21 cellular contexts compared by ENCODE assay signal in genomic region chr1:4411862-4412261, GRCh38.
"Had no signal": no experiment of that assay in that cellular context is flagged by ENCODE, and none has a peak within 500 bp of the region (broad histone marks: within the 10 kb centered on the region; RNA-seq: fewer than 3 reads in every experiment).

No MANE protein-coding gene starts in this region.

- ATAC-seq: left colon; left ventricle myocardium superior; psoas muscle; right lobe of liver; stimulated activated naive B cell treated with anti-CD40 and anti-IgM and Interleukin-4, amounts not matched to agents 10 μg/mL and 1 μg/mL and 100 μg/mL, for 72 hours; stimulated activated naive CD8-positive, alpha-beta T cell treated with anti-CD3 and anti-CD28 coated beads, Interleukin-15, amount 100 ng/mL, for 72 hours had no signal

- H3K4me3 ChIP-seq: coronary artery, dorsolateral prefrontal cortex, lung, psoas muscle, right lobe of liver, spleen, thoracic aorta had no signal

- H3K9me3 ChIP-seq: psoas muscle, right lobe of liver, thoracic aorta had no signal

- DNase-seq: dorsolateral prefrontal cortex; effector CD8-positive, alpha-beta T cell; foreskin melanocyte; head of caudate nucleus; hippocampal formation; left colon; left ventricle myocardium superior; mesendoderm; naive B cell; psoas muscle; retina; right lobe of liver; spleen; stimulated activated CD4-positive, alpha-beta T cell treated with anti-CD3 and anti-CD28 coated beads, Interleukin-15, amount 100 ng/mL, for 24 hours; stimulated activated CD4-positive, alpha-beta T cell treated with anti-CD3 and anti-CD28 coated beads, Interleukin-1b, Interleukin-23, amount 100 ng/mL, for 48 hours; stimulated activated CD4-positive, alpha-beta T cell treated with anti-CD3 and anti-CD28 coated beads, Interleukin-4, amount 100 ng/mL, for 24 hours; stimulated activated naive B cell treated with anti-CD40 and anti-IgM and Interleukin-4, amounts not matched to agents 10 μg/mL and 1 μg/mL and 100 μg/mL, for 72 hours; stimulated activated naive CD8-positive, alpha-beta T cell treated with anti-CD3 and anti-CD28 coated beads, Interleukin-15, amount 100 ng/mL, for 72 hours had no signal

- H3K4me1 ChIP-seq: psoas muscle, right lobe of liver, spleen had no signal

- H3K36me3 ChIP-seq: right lobe of liver, spleen, thoracic aorta had no signal

- H3K27me3 ChIP-seq: dorsolateral prefrontal cortex, right lobe of liver had no signal

- H3K27ac ChIP-seq: coronary artery, dorsolateral prefrontal cortex, psoas muscle, right lobe of liver, spleen, thoracic aorta had no signal
